ENCODE assay signal across 28 cellular contexts in the genomic region with DNA sequence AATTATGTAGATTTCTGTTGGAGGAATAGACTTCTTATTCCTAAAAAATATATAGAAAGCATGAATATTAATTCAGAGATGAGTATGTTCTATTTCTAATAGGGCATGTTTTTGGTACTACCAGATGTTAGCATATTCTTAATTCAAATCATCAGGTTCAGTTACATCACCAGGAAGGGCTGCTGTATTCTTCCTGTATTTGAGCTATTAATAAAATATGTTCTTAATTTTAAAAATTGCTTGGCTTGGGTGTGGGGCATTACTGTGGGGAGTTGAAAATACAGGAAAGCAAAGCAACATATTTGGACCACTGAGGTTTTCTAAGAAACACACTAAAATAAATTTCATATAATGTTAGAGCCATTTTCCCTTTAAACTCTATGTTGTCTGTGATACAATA.
"Had no signal": no experiment of that assay in that cellular context is flagged by ENCODE, and none has a peak within 500 bp of the region (broad histone marks: within the 10 kb centered on the region; RNA-seq: fewer than 3 reads in every experiment).

No MANE protein-coding gene starts in this region.

- ATAC-seq: activated CD8-positive, alpha-beta T cell treated with anti-CD3 and anti-CD28 coated beads, Interleukin-2, amount 10 ng/mL, durations not matched to agents 7 days and 5 days; activated naive CD4-positive, alpha-beta T cell treated with anti-CD3 and anti-CD28 coated beads, Interleukin-2, amount 50 U/mL, for 72 hours; activated naive CD8-positive, alpha-beta T cell treated with anti-CD3 and anti-CD28 coated beads, Interleukin-2, amount 50 U/mL, for 24 hours; T-helper 17 cell; WTC11 had no signal

- H3K4me2 ChIP-seq: KMS-11 had no signal

- H3K4me3 ChIP-seq: MG63, Peyer's patch had no signal

- H3K4me1 ChIP-seq: Peyer's patch had no signal

- DNase-seq: activated CD4-positive, alpha-beta T cell treated with anti-CD3 and anti-CD28 coated beads for 48 hours; activated CD4-positive, alpha-beta T cell treated with anti-CD3 and anti-CD28 coated beads, Interleukin-2, amount 50 U/mL, for 4 hours; activated CD4-positive, CD25-positive, alpha-beta regulatory T cell treated with anti-CD3 and anti-CD28 coated beads, Interleukin-2, amount 50 U/mL, for 72 hours; activated CD8-positive, alpha-beta memory T cell treated with anti-CD3 and anti-CD28 coated beads, Interleukin-2, amount 50 U/mL, for 48 hours; activated CD8-positive, alpha-beta T cell treated with anti-CD3 and anti-CD28 coated beads, Interleukin-2, amount 10 ng/mL, durations not matched to agents 7 days and 5 days; activated effector memory CD4-positive, alpha-beta T cell treated with Interleukin-2 at 50 U/mL for 16 hours; activated naive CD4-positive, alpha-beta T cell; activated naive CD8-positive, alpha-beta T cell treated with anti-CD3 and anti-CD28 coated beads, Interleukin-2, amount 50 U/mL, for 24 hours; activated T-cell treated with anti-CD3 and anti-CD28 coated beads, Interleukin-2, amount 50 U/mL, for 1 hour; amniotic stem cell; MG63; MV-4-11; NCI-H1092 treated with DMSO at 0.1 percent for 48 hours; NCI-H1436; NCI-H1694 treated with DMSO at 0.1 percent for 48 hours; NCI-H2029 treated with DMSO at 0.1 percent for 48 hours; NCI-H345; NCI-H510A; NCI-H526 treated with DMSO at 0.1 percent for 48 hours; NCI-H82; Peyer's patch; SHP77 treated with DMSO at 0.1 percent for 48 hours; T-helper 17 cell; T-helper 9 cell had no signal

- H3K36me3 ChIP-seq: MG63, Peyer's patch had no signal

- H3K27ac ChIP-seq: KMS-11, Peyer's patch, RWPE1 had no signal

- H3K9me3 ChIP-seq: MG63, Peyer's patch had no signal

- H3K9ac ChIP-seq: KMS-11 had no signal

- H3K27me3 ChIP-seq: MG63, Peyer's patch had no signal
